ENCODE assay signal across 8 cellular contexts in genomic region chr17:49746791-49747490, GRCh38. TPM values are rescaled to one million over a fixed set of nuclear protein-coding genes. Genes with fewer than 3 reads are reported as not detected.
DNase-seq lines count a peak whose midpoint lies in the region; ATAC-seq lines count a peak whose summit lies in the region.

No MANE protein-coding gene starts in this region.

- H3K9me3 ChIP-seq in SJCRH30 (replicated peaks) (no peaks in the 10 kb centered on the region), Karpas-422 (ENCODE audit: low read length) (no peaks in the 10 kb centered on the region)

- peak overlapping the region; percentile 92 for H3K27ac Mint-ChIP-seq in stimulated activated effector memory CD8-positive, alpha-beta T cell treated with anti-CD3 and anti-CD28 coated beads, Interleukin-12 subunit alpha, Interleukin-12 subunit beta, amount 100 ng/mL, for 72 hours

- H3K79me2 ChIP-seq in Karpas-422 (ENCODE audit: low read length): no peaks in the 10 kb centered on the region

- peak overlapping the region; percentile 65 for H3K4me3 Mint-ChIP-seq in stimulated activated effector memory CD8-positive, alpha-beta T cell treated with anti-CD3 and anti-CD28 coated beads, Interleukin-12 subunit alpha, Interleukin-12 subunit beta, amount 100 ng/mL, for 72 hours

- H3K36me3 Mint-ChIP-seq in stimulated activated effector memory CD8-positive, alpha-beta T cell treated with anti-CD3 and anti-CD28 coated beads, Interleukin-12 subunit alpha, Interleukin-12 subunit beta, amount 100 ng/mL, for 72 hours: peaks cover 18% of the 10 kb centered on the region

- no peak overlapping the region for H2AFZ ChIP-seq in Karpas-422 (ENCODE audit: low read length)

- peaks cover 12% of the 10 kb centered on the region for H3K4me1 ChIP-seq in SJCRH30
- no peaks in the 10 kb centered on the region for H3K4me1 ChIP-seq in Karpas-422 (ENCODE audit: low read length)

- H3K9me3 Mint-ChIP-seq in stimulated activated effector memory CD8-positive, alpha-beta T cell treated with anti-CD3 and anti-CD28 coated beads, Interleukin-12 subunit alpha, Interleukin-12 subunit beta, amount 100 ng/mL, for 72 hours: no peaks in the 10 kb centered on the region

- H4K20me1 ChIP-seq in Karpas-422 (ENCODE audit: insufficient read depth, low read depth, low read length): no peaks in the 10 kb centered on the region

- H3K4me1 Mint-ChIP-seq in stimulated activated effector memory CD8-positive, alpha-beta T cell treated with anti-CD3 and anti-CD28 coated beads, Interleukin-12 subunit alpha, Interleukin-12 subunit beta, amount 100 ng/mL, for 72 hours: peaks cover 71% of the 10 kb centered on the region

- no peak overlapping the region for H3K4me2 ChIP-seq in Karpas-422 (ENCODE audit: low read depth, low read length, poor library complexity, severe bottlenecking)

- peak; percentile 59 for ATAC-seq in HG02852 (IDR thresholded peaks at IDR 0.05; ENCODE audit: unreplicated experiment)
- ATAC-seq in stimulated activated effector memory CD8-positive, alpha-beta T cell treated with anti-CD3 and anti-CD28 coated beads, Interleukin-12 subunit alpha, Interleukin-12 subunit beta, amount 100 ng/mL, for 72 hours: peak; percentile 50

- no peak overlapping the region for H3K27ac ChIP-seq in SJCRH30
- no peak overlapping the region for H3K27ac ChIP-seq in Karpas-422 (ENCODE audit: low read length)

- no peak overlapping the region for H3K4me3 ChIP-seq in SJCRH30
- no peak overlapping the region for H3K4me3 ChIP-seq in Karpas-422 (ENCODE audit: low read length)

- no peak overlapping the region for H3K9ac ChIP-seq in Karpas-422 (ENCODE audit: low read length)

- H3K27me3 ChIP-seq in SJCRH30: no peaks in the 10 kb centered on the region
- no peaks in the 10 kb centered on the region for H3K27me3 ChIP-seq in Karpas-422 (ENCODE audit: low read length)

- DNase-seq in activated CD4-positive, alpha-beta T cell treated with anti-CD3 and anti-CD28 coated beads for 4 hours: peak; percentile 29 to 38
- DNase-seq in activated CD4-positive, alpha-beta T cell treated with anti-CD3 and anti-CD28 coated beads, Interleukin-2, amount 50 U/mL, for 48 hours: no peak
- DNase-seq in T-helper 1 cell (peak in 3 of 5 donors; percentile 23 to 50 (median 43)), SJCRH30 (no peak), Karpas-422 (no peak), activated gamma-delta T cell (lab: John Stamatoyannopoulos, UW) (no peak)
- DNase-seq in stimulated activated effector memory CD8-positive, alpha-beta T cell treated with anti-CD3 and anti-CD28 coated beads, Interleukin-12 subunit alpha, Interleukin-12 subunit beta, amount 100 ng/mL, for 72 hours (ENCODE audit: low spot score in 2 of 2): no peak

- no peaks in the 10 kb centered on the region for H3K9me2 ChIP-seq in Karpas-422 (replicated peaks; ENCODE audit: insufficient read depth, low read length)

- no peaks in the 10 kb centered on the region for H3K36me3 ChIP-seq in SJCRH30
- H3K36me3 ChIP-seq in Karpas-422 (ENCODE audit: insufficient read depth, low read length): no peaks in the 10 kb centered on the region

RNA-seq across cellular contexts. Expression of gene FAM117A, which starts 17.0 kb away (rescaled TPM):
- 9.2 and 10.1 TPM in 2 replicates for total RNA-seq in SJCRH30 (2014; rRNA removed; shearing (Covaris generic))
- total RNA-seq in Karpas-422 (2014; rRNA removed; shearing (Covaris generic); ENCODE audit: low replicate concordance): 0.52 TPM in 1 of 2 replicates, not detected in the other

RNA-seq across cellular contexts. Expression of gene SLC35B1, which starts 39.2 kb away (rescaled TPM):
- 48.9 and 52.2 TPM in 2 replicates for total RNA-seq in SJCRH30 (2014; rRNA removed; shearing (Covaris generic))
- 24.4 and 37.4 TPM in 2 replicates for total RNA-seq in Karpas-422 (2014; rRNA removed; shearing (Covaris generic); ENCODE audit: low replicate concordance)

RNA-seq across cellular contexts. Expression of gene KAT7, which starts 41.5 kb away (rescaled TPM):
- 38.5 and 40.1 TPM in 2 replicates for total RNA-seq in SJCRH30 (2014; rRNA removed; shearing (Covaris generic))
- 14.2 and 45.8 TPM in 2 replicates for total RNA-seq in Karpas-422 (2014; rRNA removed; shearing (Covaris generic); ENCODE audit: low replicate concordance)

Comparison
In these comparisons a context has a peak if more than half of its experiments do, and no peak if none do; other contexts are left out.
1. DNase-seq: peak in activated CD4-positive, alpha-beta T cell treated with anti-CD3 and anti-CD28 coated beads for 4 hours (2 of 2) and T-helper 1 cell (3 of 5); none in activated CD4-positive, alpha-beta T cell treated with anti-CD3 and anti-CD28 coated beads, Interleukin-2, amount 50 U/mL, for 48 hours (0 of 2), stimulated activated effector memory CD8-positive, alpha-beta T cell treated with anti-CD3 and anti-CD28 coated beads, Interleukin-12 subunit alpha, Interleukin-12 subunit beta, amount 100 ng/mL, for 72 hours (0 of 2), SJCRH30 (0 of 2), Karpas-422 (single experiment) and activated gamma-delta T cell (single experiment).